26 cellular contexts compared by ENCODE assay signal in genomic region chr12:33472299-33472698, GRCh38. TPM values are rescaled to one million over a fixed set of nuclear protein-coding genes. Genes with fewer than 3 reads are reported as not detected.
"Had no signal": no experiment of that assay in that cellular context is flagged by ENCODE, and none has a peak within 500 bp of the region (broad histone marks: within the 10 kb centered on the region; RNA-seq: fewer than 3 reads in every experiment).

No MANE protein-coding gene starts in this region.

- H3K27me3 Mint-ChIP-seq: natural killer cell treated with Interleukin-12 subunit alpha and Interleukin-12 subunit beta and Interleukin-15 and Interleukin-18, amount 100 ng/mL, for 72 hours; progenitor cell of endocrine pancreas had no signal

- H3K27me3 ChIP-seq: dorsolateral prefrontal cortex, neural progenitor cell, pancreas, suprapubic skin, thyroid gland, upper lobe of left lung, vagina had no signal

- H3K27ac ChIP-seq: dorsolateral prefrontal cortex, left ventricle myocardium inferior, lower lobe of right lung, neural progenitor cell, pancreas, suprapubic skin, thyroid gland, upper lobe of left lung, vagina had no signal

- DNase-seq: cortex of kidney; dorsolateral prefrontal cortex; effector CD8-positive, alpha-beta T cell; immature natural killer cell; left cardiac atrium; left ventricle myocardium inferior; lower lobe of right lung; mesenchymal stem cell; midbrain; occipital lobe; pancreas; right cardiac atrium; stimulated activated CD4-positive, alpha-beta T cell treated with anti-CD3 and anti-CD28 coated beads, Interleukin-4, amount 100 ng/mL, for 1 hour; stimulated activated CD8-positive, alpha-beta memory T cell treated with anti-CD3 and anti-CD28 coated beads, Interleukin-4, amount 100 ng/mL, for 48 hours; stimulated activated naive CD8-positive, alpha-beta T cell treated with anti-CD3 and anti-CD28 coated beads, Interleukin-15, Interleukin-2, amounts not matched to agents 100 U/mL and 50 U/mL, for 24 hours; thyroid gland; upper lobe of left lung had no signal

- H3K36me3 ChIP-seq: left ventricle myocardium inferior, lower lobe of right lung, neural progenitor cell, pancreas, suprapubic skin, thyroid gland, upper lobe of left lung, vagina had no signal

- H3K4me3 Mint-ChIP-seq: immature natural killer cell; natural killer cell treated with Interleukin-12 subunit alpha and Interleukin-12 subunit beta and Interleukin-15 and Interleukin-18, amount 100 ng/mL, for 72 hours; neural progenitor cell; stimulated activated effector memory CD8-positive, alpha-beta T cell treated with anti-CD3 and anti-CD28 coated beads, Interleukin-12 subunit alpha, Interleukin-12 subunit beta, amount 100 ng/mL, for 72 hours had no signal

- H3K9me3 ChIP-seq: lower lobe of right lung, thyroid gland, upper lobe of left lung, vagina had no signal

- H3K36me3 Mint-ChIP-seq: natural killer cell treated with Interleukin-12 subunit alpha and Interleukin-12 subunit beta and Interleukin-15 and Interleukin-18, amount 100 ng/mL, for 72 hours; neural progenitor cell; stimulated activated effector memory CD8-positive, alpha-beta T cell treated with anti-CD3 and anti-CD28 coated beads, Interleukin-12 subunit alpha, Interleukin-12 subunit beta, amount 100 ng/mL, for 72 hours had no signal

- H3K4me3 ChIP-seq: dorsolateral prefrontal cortex, left ventricle myocardium inferior, lower lobe of right lung, neural progenitor cell, pancreas, suprapubic skin, thyroid gland, upper lobe of left lung, vagina had no signal

- H3K27ac Mint-ChIP-seq: immature natural killer cell; natural killer cell treated with Interleukin-12 subunit alpha and Interleukin-12 subunit beta and Interleukin-15 and Interleukin-18, amount 100 ng/mL, for 72 hours; neural progenitor cell; progenitor cell of endocrine pancreas; stimulated activated effector memory CD8-positive, alpha-beta T cell treated with anti-CD3 and anti-CD28 coated beads, Interleukin-12 subunit alpha, Interleukin-12 subunit beta, amount 100 ng/mL, for 72 hours had no signal

- H2AFZ ChIP-seq: neural progenitor cell had no signal

- H3K4me2 ChIP-seq: neural progenitor cell had no signal

- H3K9ac ChIP-seq: neural progenitor cell had no signal

- ATAC-seq: esophagus mucosa; left cardiac atrium; lower lobe of right lung; natural killer cell treated with Interleukin-12 subunit alpha and Interleukin-12 subunit beta and Interleukin-15 and Interleukin-18, amount 100 ng/mL, for 72 hours; pancreas; right cardiac atrium; stimulated activated effector memory CD8-positive, alpha-beta T cell treated with anti-CD3 and anti-CD28 coated beads, Interleukin-12 subunit alpha, Interleukin-12 subunit beta, amount 100 ng/mL, for 72 hours; stimulated activated naive CD8-positive, alpha-beta T cell treated with anti-CD3 and anti-CD28 coated beads, Interleukin-15, Interleukin-2, amounts not matched to agents 100 U/mL and 50 U/mL, for 24 hours had no signal

- H3K4me1 ChIP-seq: left ventricle myocardium inferior, lower lobe of right lung, neural progenitor cell, pancreas, suprapubic skin, thyroid gland, upper lobe of left lung, vagina had no signal

- H3K4me1 Mint-ChIP-seq: immature natural killer cell; neural progenitor cell; stimulated activated effector memory CD8-positive, alpha-beta T cell treated with anti-CD3 and anti-CD28 coated beads, Interleukin-12 subunit alpha, Interleukin-12 subunit beta, amount 100 ng/mL, for 72 hours had no signal

- FAIRE-seq: keratinocyte, pancreas had no signal

RNA-seq across cellular contexts. Expression of gene SYT10, which starts 32.7 kb away (rescaled TPM):
- total RNA-seq: esophagus mucosa; fibroblast of villous mesenchyme; left ventricle myocardium inferior; natural killer cell treated with Interleukin-12 subunit alpha and Interleukin-12 subunit beta and Interleukin-15 and Interleukin-18, amount 100 ng/mL, for 72 hours; suprapubic skin; thyroid gland had no signal
- polyA plus RNA-seq: immature natural killer cell, keratinocyte had no signal
